Comparison of ENCODE assay signal across 13 cellular contexts in genomic region chr4:25299476-25300203, GRCh38. TPM values are rescaled to one million over a fixed set of nuclear protein-coding genes. Genes with fewer than 3 reads are reported as not detected.
DNase-seq lines count a peak whose midpoint lies in the region; ATAC-seq and TF ChIP-seq lines count a peak whose summit lies in the region.
"Had no signal": no experiment of that assay in that cellular context is flagged by ENCODE, and none has a peak within 500 bp of the region (broad histone marks: within the 10 kb centered on the region; RNA-seq: fewer than 3 reads in every experiment).

No MANE protein-coding gene starts in this region.

- intact Hi-C loops in PC-9 (cut with micrococcal nuclease; ENCODE audit: unreplicated experiment): loop anchor here (2.0 kb wide), 1 partner anchor 13 kb away; the partner anchor contains the start of gene ZCCHC4
- intact Hi-C loops in stomach (cut with DNase I; ENCODE audit: low total_unique reads): no loop called here

- no TSS peak for BruUV-seq in PC-9 (replicated peaks; lab: Mats Ljungman, UMichigan)

- H3K4me2 ChIP-seq in PC-9: peak overlapping the region; percentile 68

- ATAC-seq in HG03378 (IDR thresholded peaks at IDR 0.05; ENCODE audit: unreplicated experiment): no peak
- ATAC-seq: activated T-cell treated with anti-CD3 and anti-CD28 coated beads, Interleukin-2, amount 50 U/mL, for 4 hours had no signal

- no peaks in the 10 kb centered on the region for H3K4me1 Mint-ChIP-seq in glutamatergic neuron (ENCODE audit: low read depth, unreplicated experiment)
- H3K4me1 Mint-ChIP-seq: CD4-positive, CD25-positive, alpha-beta regulatory T cell had no signal

- TF ChIP-seq CTCF in PC-9 (conservative IDR thresholded peaks at IDR 0.05): no peak
- TF ChIP-seq CTCF in stomach (IDR thresholded peaks at IDR 0.05): peak in 1 of 7 experiments; percentile 29
- TF ChIP-seq CTCF in glutamatergic neuron (IDR thresholded peaks at IDR 0.05; ENCODE audit: partially characterized antibody, unreplicated experiment): no peak

- no peak for TF ChIP-seq EP300 in stomach (IDR thresholded peaks at IDR 0.05)

- 17 to 44% (median 26%) methylated on average over 10 of the region's 10 CpGs for WGBS in stomach, 5 donors

- peaks cover 18% of the 10 kb centered on the region for H3K4me1 ChIP-seq in PC-9 (replicated peaks; ENCODE audit: insufficient read depth)
- peaks cover 0 to 21% (median 13%) of the 10 kb centered on the region in 4 donors for H3K4me1 ChIP-seq in stomach

- no peaks in the 10 kb centered on the region for H3K27me3 Mint-ChIP-seq in glutamatergic neuron (ENCODE audit: unreplicated experiment)

- POLR2A ChIA-PET in PC-9 (lab: Charles Lee; ENCODE audit: unreplicated experiment): interaction anchor here (0.7 kb wide), 1 partner anchor 13 kb away, joined by 5 read pairs; no protein-coding TSS in a partner anchor

- no peaks in the 10 kb centered on the region for H4K20me1 ChIP-seq in PC-9 (ENCODE audit: insufficient read depth)

- H3K4me3 Mint-ChIP-seq in glutamatergic neuron (ENCODE audit: unreplicated experiment): no peak overlapping the region
- H3K4me3 Mint-ChIP-seq: activated T-cell treated with anti-CD3 and anti-CD28 coated beads, Interleukin-2, amount 50 U/mL, for 4 hours; CD4-positive, CD25-positive, alpha-beta regulatory T cell; dendritic cell treated with granulocyte-macrophage colony-stimulating factor and Interleukin-4, amounts not matched to agents 40 ng/mL and 50 ng/mL, for 4 days had no signal

- CTCF ChIA-PET in PC-9 (lab: Charles Lee): interaction anchor here (0.6 to 2.5 kb wide), 2 partner anchors 13 to 243 kb away, joined by 3 to 11 read pairs; partner anchors contain the start of gene ZCCHC4

- H3K9me3 ChIP-seq in PC-9 (ENCODE audit: insufficient read depth, low read depth) (no peaks in the 10 kb centered on the region), stomach (no peaks in the 10 kb centered on the region)

- no peaks in the 10 kb centered on the region for H3K36me3 Mint-ChIP-seq in glutamatergic neuron (ENCODE audit: unreplicated experiment)
- H3K36me3 Mint-ChIP-seq: CD4-positive, CD25-positive, alpha-beta regulatory T cell had no signal

- H3K79me2 ChIP-seq in PC-9 (ENCODE audit: low read depth): no peaks in the 10 kb centered on the region

- H3K27ac ChIP-seq in PC-9 (peak overlapping the region; percentile 52), stomach (peak overlapping the region; percentile 17 to 78 (median 57))

- H3K27ac Mint-ChIP-seq in glutamatergic neuron (ENCODE audit: unreplicated experiment): no peak overlapping the region
- H3K27ac Mint-ChIP-seq: CD4-positive, CD25-positive, alpha-beta regulatory T cell; dendritic cell treated with granulocyte-macrophage colony-stimulating factor and Interleukin-4, amounts not matched to agents 40 ng/mL and 50 ng/mL, for 4 days had no signal

- no peak for TF ChIP-seq POLR2A in stomach (IDR thresholded peaks at IDR 0.05)

- no peaks in the 10 kb centered on the region for H3K9me3 Mint-ChIP-seq in glutamatergic neuron (ENCODE audit: unreplicated experiment)
- H3K9me3 Mint-ChIP-seq: activated T-cell treated with anti-CD3 and anti-CD28 coated beads, Interleukin-2, amount 50 U/mL, for 4 hours; CD4-positive, CD25-positive, alpha-beta regulatory T cell; dendritic cell treated with granulocyte-macrophage colony-stimulating factor and Interleukin-4, amounts not matched to agents 40 ng/mL and 50 ng/mL, for 4 days had no signal

- peak overlapping the region; percentile 13; the same call in 1 of the 2 replicates for H3K4me3 ChIP-seq in PC-9
- H3K4me3 ChIP-seq in stomach: no peak overlapping the region

- no peaks in the 10 kb centered on the region for H3K9me2 ChIP-seq in PC-9 (ENCODE audit: insufficient read depth)

- no peaks in the 10 kb centered on the region for H3K27me3 ChIP-seq in PC-9 (ENCODE audit: insufficient read depth, low read depth)
- peaks cover 0 to 7% (median 0%) of the 10 kb centered on the region in 3 donors for H3K27me3 ChIP-seq in stomach

- 0 out of 2 replicates have a peak overlapping the region, but pooled peaks have one; percentile 61 for H2AFZ ChIP-seq in PC-9

- peak; percentile 95 for DNase-seq in HT-29 (ENCODE audit: low spot score)
- peak; percentile 68 to 91 for DNase-seq in PC-9
- DNase-seq in islet precursor cell: peak; percentile 94
- DNase-seq in stomach: peak; percentile 82
- DNase-seq in germinal center (ENCODE audit: low spot score): no peak
- DNase-seq in glutamatergic neuron: no peak
- no peak for DNase-seq in T-helper 9 cell
- DNase-seq: activated T-cell treated with anti-CD3 and anti-CD28 coated beads, Interleukin-2, amount 50 U/mL, for 4 hours; amygdala; CD4-positive, CD25-positive, alpha-beta regulatory T cell; NCI-H1436 treated with DMSO at 0.1 percent for 48 hours had no signal

- H3F3A ChIP-seq in PC-9 (ENCODE audit: insufficient read depth, low read depth): peaks cover 13% of the 10 kb centered on the region; the same call in 1 of the 2 replicates

- H3K36me3 ChIP-seq in PC-9 (ENCODE audit: low read depth) (no peaks in the 10 kb centered on the region), stomach (no peaks in the 10 kb centered on the region)

RNA-seq across cellular contexts. Expression of gene ZCCHC4, which starts 12.9 kb away (rescaled TPM):
- total RNA-seq in HT-29 (2014; rRNA removed; shearing (Covaris generic)): 4.3 and 5.7 TPM in 2 replicates
- total RNA-seq in PC-9 (2021) (11.7 and 12.2 TPM in 2 replicates), stomach (10 to 100 TPM in 3 of 5 donors, 1 to 10 TPM in 2; 2.6 to 30.9 (median 13.9) TPM), glutamatergic neuron (ENCODE audit: unreplicated experiment) (7.4 TPM)
- 1 to 10 TPM; 3.4 to 5.3 (median 3.5) TPM for polyA plus RNA-seq in stomach

Comparison
In these comparisons a context has a peak if more than half of its experiments do, and no peak if none do; other contexts are left out.
1. DNase-seq: peak in HT-29 (single experiment), PC-9 (2 of 2), islet precursor cell (single experiment) and stomach (single experiment); none in germinal center (single experiment), glutamatergic neuron (single experiment) and T-helper 9 cell (single experiment).